11 cellular contexts compared by ENCODE assay signal in the genomic region with DNA sequence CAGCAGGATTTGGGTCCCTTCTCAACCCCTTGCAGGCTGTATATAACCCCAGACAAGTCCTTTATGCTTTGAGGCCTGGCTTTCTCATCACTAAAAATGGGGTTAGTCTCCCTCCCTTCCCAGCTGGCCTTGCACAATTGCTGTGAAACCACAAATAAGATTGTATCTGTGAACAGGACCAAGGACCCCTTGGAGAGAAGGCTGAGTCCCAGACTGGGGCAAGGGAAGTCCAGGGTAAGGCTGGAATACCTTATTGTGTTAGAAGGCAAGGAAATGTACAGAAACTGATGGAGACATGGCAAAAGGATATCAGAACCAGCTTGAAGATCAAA. TPM values are rescaled to one million over a fixed set of nuclear protein-coding genes. Genes with fewer than 3 reads are reported as not detected.
A peak's percentile ranks its signal among the peaks of the same experiment; 100 is the strongest.
DNase-seq lines count a peak whose midpoint lies in the region; ATAC-seq and TF ChIP-seq lines count a peak whose summit lies in the region.
"Had no signal": no experiment of that assay in that cellular context is flagged by ENCODE, and none has a peak within 500 bp of the region (broad histone marks: within the 10 kb centered on the region; RNA-seq: fewer than 3 reads in every experiment).

No MANE protein-coding gene starts in this region.

- H3K4me3 ChIP-seq in CD8-positive, alpha-beta T cell (ENCODE audit: low read depth, low read length) = no peak overlapping the region
- no peak overlapping the region for H3K4me3 ChIP-seq in skeletal muscle cell (ENCODE audit: low read depth, low read length)

- TF ChIP-seq CTCF in CD8-positive, alpha-beta T cell (IDR thresholded peaks at IDR 0.05) = no peak

- H3K4me1 Mint-ChIP-seq in CD8-positive, alpha-beta T cell (ENCODE audit: low read depth) = peaks cover 61% of the 10 kb centered on the region
- H3K4me1 Mint-ChIP-seq in activated CD4-positive, alpha-beta T cell treated with anti-CD3 and anti-CD28 coated beads, Interleukin-2, amount 10 ng/mL, durations not matched to agents 24 days and 14 days = peaks cover 57% of the 10 kb centered on the region
- H3K4me1 Mint-ChIP-seq in activated T-helper 2 cell treated with anti-CD3 and anti-CD28 coated beads, Interferon-gamma antibody, Interleukin-2, Interleukin-4, amounts not matched to agents 10 μg/mL and 5 μg/mL and 100 μg/mL, durations not matched to agents 14 hours and 24 hours and 36 hours (ENCODE audit: low read depth) = peaks cover 37% of the 10 kb centered on the region

- ATAC-seq in CD8-positive, alpha-beta T cell = no peak
- ATAC-seq in HG02798 (IDR thresholded peaks at IDR 0.05; ENCODE audit: poor library complexity, unreplicated experiment) = no peak

- no peaks in the 10 kb centered on the region for H3K27me3 ChIP-seq in CD8-positive, alpha-beta T cell (ENCODE audit: insufficient read depth, low read length)

- TF ChIP-seq POLR2A in erythroblast (IDR thresholded peaks at IDR 0.05; ENCODE audit: low read length) = no peak

- peak overlapping the region; percentile 2 for H3K27ac Mint-ChIP-seq in CD8-positive, alpha-beta T cell
- H3K27ac Mint-ChIP-seq in activated CD4-positive, alpha-beta T cell treated with anti-CD3 and anti-CD28 coated beads, Interleukin-2, amount 10 ng/mL, durations not matched to agents 24 days and 14 days = no peak overlapping the region
- H3K27ac Mint-ChIP-seq in activated T-helper 2 cell treated with anti-CD3 and anti-CD28 coated beads, Interferon-gamma antibody, Interleukin-2, Interleukin-4, amounts not matched to agents 10 μg/mL and 5 μg/mL and 100 μg/mL, durations not matched to agents 14 hours and 24 hours and 36 hours = no peak overlapping the region

- peaks cover 18% of the 10 kb centered on the region for H3K36me3 ChIP-seq in CD8-positive, alpha-beta T cell (ENCODE audit: insufficient read depth, low read length)

- H3K36me3 Mint-ChIP-seq in CD8-positive, alpha-beta T cell = peaks cover 89% of the 10 kb centered on the region
- H3K36me3 Mint-ChIP-seq in activated CD4-positive, alpha-beta T cell treated with anti-CD3 and anti-CD28 coated beads, Interleukin-2, amount 10 ng/mL, durations not matched to agents 24 days and 14 days (ENCODE audit: low read depth) = peaks cover 62% of the 10 kb centered on the region
- H3K36me3 Mint-ChIP-seq in activated T-helper 2 cell treated with anti-CD3 and anti-CD28 coated beads, Interferon-gamma antibody, Interleukin-2, Interleukin-4, amounts not matched to agents 10 μg/mL and 5 μg/mL and 100 μg/mL, durations not matched to agents 14 hours and 24 hours and 36 hours (ENCODE audit: low read depth) = peaks cover 81% of the 10 kb centered on the region

- POLR2A ChIA-PET in CD8-positive, alpha-beta T cell (lab: Charles Lee) = no interaction called here

- no peaks in the 10 kb centered on the region for H3K9me3 Mint-ChIP-seq in CD8-positive, alpha-beta T cell
- H3K9me3 Mint-ChIP-seq in activated CD4-positive, alpha-beta T cell treated with anti-CD3 and anti-CD28 coated beads, Interleukin-2, amount 10 ng/mL, durations not matched to agents 24 days and 14 days = no peaks in the 10 kb centered on the region
- no peaks in the 10 kb centered on the region for H3K9me3 Mint-ChIP-seq in activated T-helper 2 cell treated with anti-CD3 and anti-CD28 coated beads, Interferon-gamma antibody, Interleukin-2, Interleukin-4, amounts not matched to agents 10 μg/mL and 5 μg/mL and 100 μg/mL, durations not matched to agents 14 hours and 24 hours and 36 hours
- H3K9me3 Mint-ChIP-seq: activated CD4-positive, alpha-beta memory T cell treated with anti-CD3 and anti-CD28 coated beads, Interleukin-2, amount 10 ng/mL, durations not matched to agents 7 days and 5 days had no signal

- no peaks in the 10 kb centered on the region for H3K27me3 Mint-ChIP-seq in CD8-positive, alpha-beta T cell (ENCODE audit: low read depth)
- no peaks in the 10 kb centered on the region for H3K27me3 Mint-ChIP-seq in activated CD4-positive, alpha-beta T cell treated with anti-CD3 and anti-CD28 coated beads, Interleukin-2, amount 10 ng/mL, durations not matched to agents 24 days and 14 days
- no peaks in the 10 kb centered on the region for H3K27me3 Mint-ChIP-seq in activated T-helper 2 cell treated with anti-CD3 and anti-CD28 coated beads, Interferon-gamma antibody, Interleukin-2, Interleukin-4, amounts not matched to agents 10 μg/mL and 5 μg/mL and 100 μg/mL, durations not matched to agents 14 hours and 24 hours and 36 hours (ENCODE audit: low read depth)
- H3K27me3 Mint-ChIP-seq: activated CD4-positive, alpha-beta memory T cell treated with anti-CD3 and anti-CD28 coated beads, Interleukin-2, amount 10 ng/mL, durations not matched to agents 7 days and 5 days had no signal

- no peaks in the 10 kb centered on the region for H3K9me3 ChIP-seq in CD8-positive, alpha-beta T cell (ENCODE audit: low read length)

- no peak overlapping the region for H3K27ac ChIP-seq in CD8-positive, alpha-beta T cell (ENCODE audit: low read depth, low read length)

- intact Hi-C loops in CD8-positive, alpha-beta T cell (cut with DNase I, micrococcal nuclease) = no loop called here
- intact Hi-C loops in activated CD4-positive, alpha-beta T cell treated with anti-CD3 and anti-CD28 coated beads, Interleukin-2, amount 10 ng/mL, durations not matched to agents 24 days and 14 days (cut with micrococcal nuclease) = no loop called here
- intact Hi-C loops in activated T-helper 2 cell treated with anti-CD3 and anti-CD28 coated beads, Interferon-gamma antibody, Interleukin-2, Interleukin-4, amounts not matched to agents 10 μg/mL and 5 μg/mL and 100 μg/mL, durations not matched to agents 14 hours and 24 hours and 36 hours (cut with micrococcal nuclease) = no loop called here

- H3K4me3 Mint-ChIP-seq in CD8-positive, alpha-beta T cell = no peak overlapping the region
- no peak overlapping the region for H3K4me3 Mint-ChIP-seq in activated CD4-positive, alpha-beta T cell treated with anti-CD3 and anti-CD28 coated beads, Interleukin-2, amount 10 ng/mL, durations not matched to agents 24 days and 14 days
- H3K4me3 Mint-ChIP-seq in activated T-helper 2 cell treated with anti-CD3 and anti-CD28 coated beads, Interferon-gamma antibody, Interleukin-2, Interleukin-4, amounts not matched to agents 10 μg/mL and 5 μg/mL and 100 μg/mL, durations not matched to agents 14 hours and 24 hours and 36 hours (ENCODE audit: low read depth) = no peak overlapping the region
- H3K4me3 Mint-ChIP-seq: activated CD4-positive, alpha-beta memory T cell treated with anti-CD3 and anti-CD28 coated beads, Interleukin-2, amount 10 ng/mL, durations not matched to agents 7 days and 5 days had no signal

- peaks cover 10% of the 10 kb centered on the region for H3K4me1 ChIP-seq in CD8-positive, alpha-beta T cell (ENCODE audit: insufficient read depth, low read length)

- CTCF ChIA-PET in CD8-positive, alpha-beta T cell (lab: Charles Lee) = no interaction called here

- DNase-seq in CD8-positive, alpha-beta T cell = no peak
- peak; percentile 33 for DNase-seq in OCI-M1 (lab: John Stamatoyannopoulos, UW)
- peak; percentile 51 to 58 for DNase-seq in erythroblast (lab: John Stamatoyannopoulos, UW)
- DNase-seq in skeletal muscle cell (ENCODE audit: low read depth) = peak; percentile 23
- no peak for DNase-seq in hypothalamus (lab: John Stamatoyannopoulos, UW)
- DNase-seq in activated CD4-positive, alpha-beta T cell treated with anti-CD3 and anti-CD28 coated beads, Interleukin-2, amount 10 ng/mL, durations not matched to agents 24 days and 14 days = no peak
- no peak for DNase-seq in activated T-helper 2 cell treated with anti-CD3 and anti-CD28 coated beads, Interferon-gamma antibody, Interleukin-2, Interleukin-4, amounts not matched to agents 10 μg/mL and 5 μg/mL and 100 μg/mL, durations not matched to agents 14 hours and 24 hours and 36 hours (ENCODE audit: low spot score)
- DNase-seq: activated CD4-positive, alpha-beta memory T cell treated with anti-CD3 and anti-CD28 coated beads, Interleukin-2, amount 10 ng/mL, durations not matched to agents 7 days and 5 days; NCI-H524; T-helper 1 cell had no signal

RNA-seq across cellular contexts. Expression of a gene that starts 11.4 kb away (rescaled TPM):
- total RNA-seq in CD8-positive, alpha-beta T cell = 10 to 100 TPM; 89.2 to 91.9 TPM
- total RNA-seq in activated CD4-positive, alpha-beta T cell treated with anti-CD3 and anti-CD28 coated beads, Interleukin-2, amount 10 ng/mL, durations not matched to agents 24 days and 14 days = 282 and 289 TPM in 2 replicates
- 285 and 302 TPM in 2 replicates for total RNA-seq in activated T-helper 2 cell treated with anti-CD3 and anti-CD28 coated beads, Interferon-gamma antibody, Interleukin-2, Interleukin-4, amounts not matched to agents 10 μg/mL and 5 μg/mL and 100 μg/mL, durations not matched to agents 14 hours and 24 hours and 36 hours

RNA-seq across cellular contexts. Expression of a gene that starts 59.6 kb away (rescaled TPM):
- total RNA-seq in CD8-positive, alpha-beta T cell = not detected
- total RNA-seq in activated CD4-positive, alpha-beta T cell treated with anti-CD3 and anti-CD28 coated beads, Interleukin-2, amount 10 ng/mL, durations not matched to agents 24 days and 14 days = not detected in 2 replicates
- total RNA-seq in activated T-helper 2 cell treated with anti-CD3 and anti-CD28 coated beads, Interferon-gamma antibody, Interleukin-2, Interleukin-4, amounts not matched to agents 10 μg/mL and 5 μg/mL and 100 μg/mL, durations not matched to agents 14 hours and 24 hours and 36 hours = not detected in 2 replicates
- total RNA-seq: activated CD4-positive, alpha-beta memory T cell treated with anti-CD3 and anti-CD28 coated beads, Interleukin-2, amount 10 ng/mL, durations not matched to agents 7 days and 5 days had no signal

Comparison
In these comparisons a context has a peak if more than half of its experiments do, and no peak if none do; other contexts are left out.
1. DNase-seq: peak in OCI-M1 (single experiment), erythroblast (2 of 2) and skeletal muscle cell (single experiment); none in CD8-positive, alpha-beta T cell (0 of 7), hypothalamus (0 of 51), activated CD4-positive, alpha-beta T cell treated with anti-CD3 and anti-CD28 coated beads, Interleukin-2, amount 10 ng/mL, durations not matched to agents 24 days and 14 days (single experiment) and activated T-helper 2 cell treated with anti-CD3 and anti-CD28 coated beads, Interferon-gamma antibody, Interleukin-2, Interleukin-4, amounts not matched to agents 10 μg/mL and 5 μg/mL and 100 μg/mL, durations not matched to agents 14 hours and 24 hours and 36 hours (single experiment).